ENCODE assay signal across 10 cellular contexts in the genomic region with DNA sequence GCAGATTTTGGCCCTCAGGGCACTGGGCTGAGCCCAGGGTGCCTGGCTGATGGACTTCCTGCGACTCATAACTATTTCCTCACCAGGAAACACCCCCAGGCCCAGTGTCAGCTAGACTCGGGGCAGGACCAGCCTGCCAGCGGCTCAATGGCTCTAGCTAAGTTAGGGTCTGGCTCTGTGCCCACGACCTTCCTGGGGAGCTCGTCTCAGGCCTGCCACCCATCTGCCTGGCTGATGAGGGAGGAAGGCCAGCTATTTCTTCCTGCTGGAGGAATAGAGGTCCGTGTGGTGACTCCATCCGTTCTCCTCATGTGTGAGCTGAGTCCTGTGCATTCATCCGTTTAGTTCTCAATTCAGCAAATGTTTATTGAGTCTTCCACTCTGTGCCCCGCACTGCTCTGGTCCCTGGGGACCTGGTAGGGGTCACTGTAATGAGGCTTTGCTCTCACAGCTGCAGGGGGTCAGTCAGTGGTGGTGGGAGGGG. TPM values are rescaled to one million over a fixed set of nuclear protein-coding genes. Genes with fewer than 3 reads are reported as not detected.
A peak's percentile ranks its signal among the peaks of the same experiment; 100 is the strongest.
DNase-seq lines count a peak whose midpoint lies in the region; ATAC-seq and TF ChIP-seq lines count a peak whose summit lies in the region.
"Had no signal": no experiment of that assay in that cellular context is flagged by ENCODE, and none has a peak within 500 bp of the region (broad histone marks: within the 10 kb centered on the region; RNA-seq: fewer than 3 reads in every experiment).

No MANE protein-coding gene starts in this region.

- peak; percentile 34 for ATAC-seq in GM23338

- no peak overlapping the region for H3K27ac ChIP-seq in GM23338 (ENCODE audit: low read depth)

- peak in 1 of 2 experiments; percentile 11; a peak in 1 of 4 replicates for TF ChIP-seq CTCF in GM23338 (conservative IDR thresholded peaks at IDR 0.05; ENCODE audit: low read depth in 2 of 2)

- H3K4me3 ChIP-seq in GM23338: no peak overlapping the region

- no peaks in the 10 kb centered on the region for H3K9me3 Mint-ChIP-seq in GM23338
- H3K9me3 Mint-ChIP-seq: natural killer cell treated with Interleukin-12 subunit alpha and Interleukin-12 subunit beta and Interleukin-15 and Interleukin-18, amount 100 ng/mL, for 72 hours had no signal

- DNase-seq in GM23338 (ENCODE audit: low spot score) (no peak), RPMI8226 (peak; percentile 64), fibroblast of the conjunctiva (ENCODE audit: low read depth) (peak; percentile 20), renal cortical epithelial cell (ENCODE audit: low read depth) (peak; percentile 71), NCI-H2107 (lab: John Stamatoyannopoulos, UW) (no peak), NOMO-1 treated with DMSO at 0.1 percent for 48 hours (lab: John Stamatoyannopoulos, UW; ENCODE audit: unreplicated experiment) (no peak)
- no peak for DNase-seq in stimulated activated CD4-positive, alpha-beta T cell treated with anti-CD3 and anti-CD28 coated beads, Interleukin-1b, Interleukin-23, amount 100 ng/mL, for 48 hours
- DNase-seq in activated CD4-positive, alpha-beta T cell treated with anti-CD3 and anti-CD28 coated beads for 4 hours: no peak
- DNase-seq: GOT3 had no signal

- no peaks in the 10 kb centered on the region for H3K27me3 ChIP-seq in GM23338 (ENCODE audit: insufficient read depth)

- peaks cover 38% of the 10 kb centered on the region for H3K4me1 Mint-ChIP-seq in GM23338

- no peak overlapping the region; the same call in 2 of the 3 replicates for H3K4me3 Mint-ChIP-seq in GM23338
- H3K4me3 Mint-ChIP-seq: natural killer cell treated with Interleukin-12 subunit alpha and Interleukin-12 subunit beta and Interleukin-15 and Interleukin-18, amount 100 ng/mL, for 72 hours had no signal

- H3K79me2 ChIP-seq in GM23338 (replicated peaks; ENCODE audit: insufficient read depth): peaks cover 66% of the 10 kb centered on the region

- peak overlapping the region; percentile 10; the same call in 1 of the 2 replicates for H3K27ac Mint-ChIP-seq in GM23338
- H3K27ac Mint-ChIP-seq: natural killer cell treated with Interleukin-12 subunit alpha and Interleukin-12 subunit beta and Interleukin-15 and Interleukin-18, amount 100 ng/mL, for 72 hours had no signal

- H2AFZ ChIP-seq in GM23338: no peak overlapping the region

- H3K4me1 ChIP-seq in GM23338 (ENCODE audit: insufficient read depth): peaks cover 25% of the 10 kb centered on the region; the same call in 1 of the 2 replicates

- H3K36me3 ChIP-seq in GM23338 (ENCODE audit: insufficient read depth): no peaks in the 10 kb centered on the region

- H3K36me3 Mint-ChIP-seq in GM23338 (ENCODE audit: low read depth): peaks cover 7% of the 10 kb centered on the region; the same call in 2 of the 3 replicates
- H3K36me3 Mint-ChIP-seq: natural killer cell treated with Interleukin-12 subunit alpha and Interleukin-12 subunit beta and Interleukin-15 and Interleukin-18, amount 100 ng/mL, for 72 hours had no signal

- H3F3A ChIP-seq in GM23338 (replicated peaks; ENCODE audit: low read depth): peaks cover 10% of the 10 kb centered on the region

- H4K20me1 ChIP-seq in GM23338 (replicated peaks; ENCODE audit: insufficient read depth): 0 out of 2 replicates have a peak, but pooled peaks cover 5% of the 10 kb centered on the region

- no peaks in the 10 kb centered on the region for H3K9me2 ChIP-seq in GM23338 (ENCODE audit: insufficient read depth)

- H3K27me3 Mint-ChIP-seq in GM23338 (ENCODE audit: insufficient read depth, low read depth, poor library complexity): peaks cover 4% of the 10 kb centered on the region

- H3K4me2 ChIP-seq in GM23338: peak overlapping the region; percentile 51; the same call in 1 of the 2 replicates

TF ChIP-seq in GM23338, 12 proteins besides CTCF, POLR2A, EP300 and RAD21 (continues in another document):
- no peak for TF ChIP-seq NANOG (IDR thresholded peaks at IDR 0.05; ENCODE audit: borderline replicate concordance)
- TF ChIP-seq, protein P1, sequence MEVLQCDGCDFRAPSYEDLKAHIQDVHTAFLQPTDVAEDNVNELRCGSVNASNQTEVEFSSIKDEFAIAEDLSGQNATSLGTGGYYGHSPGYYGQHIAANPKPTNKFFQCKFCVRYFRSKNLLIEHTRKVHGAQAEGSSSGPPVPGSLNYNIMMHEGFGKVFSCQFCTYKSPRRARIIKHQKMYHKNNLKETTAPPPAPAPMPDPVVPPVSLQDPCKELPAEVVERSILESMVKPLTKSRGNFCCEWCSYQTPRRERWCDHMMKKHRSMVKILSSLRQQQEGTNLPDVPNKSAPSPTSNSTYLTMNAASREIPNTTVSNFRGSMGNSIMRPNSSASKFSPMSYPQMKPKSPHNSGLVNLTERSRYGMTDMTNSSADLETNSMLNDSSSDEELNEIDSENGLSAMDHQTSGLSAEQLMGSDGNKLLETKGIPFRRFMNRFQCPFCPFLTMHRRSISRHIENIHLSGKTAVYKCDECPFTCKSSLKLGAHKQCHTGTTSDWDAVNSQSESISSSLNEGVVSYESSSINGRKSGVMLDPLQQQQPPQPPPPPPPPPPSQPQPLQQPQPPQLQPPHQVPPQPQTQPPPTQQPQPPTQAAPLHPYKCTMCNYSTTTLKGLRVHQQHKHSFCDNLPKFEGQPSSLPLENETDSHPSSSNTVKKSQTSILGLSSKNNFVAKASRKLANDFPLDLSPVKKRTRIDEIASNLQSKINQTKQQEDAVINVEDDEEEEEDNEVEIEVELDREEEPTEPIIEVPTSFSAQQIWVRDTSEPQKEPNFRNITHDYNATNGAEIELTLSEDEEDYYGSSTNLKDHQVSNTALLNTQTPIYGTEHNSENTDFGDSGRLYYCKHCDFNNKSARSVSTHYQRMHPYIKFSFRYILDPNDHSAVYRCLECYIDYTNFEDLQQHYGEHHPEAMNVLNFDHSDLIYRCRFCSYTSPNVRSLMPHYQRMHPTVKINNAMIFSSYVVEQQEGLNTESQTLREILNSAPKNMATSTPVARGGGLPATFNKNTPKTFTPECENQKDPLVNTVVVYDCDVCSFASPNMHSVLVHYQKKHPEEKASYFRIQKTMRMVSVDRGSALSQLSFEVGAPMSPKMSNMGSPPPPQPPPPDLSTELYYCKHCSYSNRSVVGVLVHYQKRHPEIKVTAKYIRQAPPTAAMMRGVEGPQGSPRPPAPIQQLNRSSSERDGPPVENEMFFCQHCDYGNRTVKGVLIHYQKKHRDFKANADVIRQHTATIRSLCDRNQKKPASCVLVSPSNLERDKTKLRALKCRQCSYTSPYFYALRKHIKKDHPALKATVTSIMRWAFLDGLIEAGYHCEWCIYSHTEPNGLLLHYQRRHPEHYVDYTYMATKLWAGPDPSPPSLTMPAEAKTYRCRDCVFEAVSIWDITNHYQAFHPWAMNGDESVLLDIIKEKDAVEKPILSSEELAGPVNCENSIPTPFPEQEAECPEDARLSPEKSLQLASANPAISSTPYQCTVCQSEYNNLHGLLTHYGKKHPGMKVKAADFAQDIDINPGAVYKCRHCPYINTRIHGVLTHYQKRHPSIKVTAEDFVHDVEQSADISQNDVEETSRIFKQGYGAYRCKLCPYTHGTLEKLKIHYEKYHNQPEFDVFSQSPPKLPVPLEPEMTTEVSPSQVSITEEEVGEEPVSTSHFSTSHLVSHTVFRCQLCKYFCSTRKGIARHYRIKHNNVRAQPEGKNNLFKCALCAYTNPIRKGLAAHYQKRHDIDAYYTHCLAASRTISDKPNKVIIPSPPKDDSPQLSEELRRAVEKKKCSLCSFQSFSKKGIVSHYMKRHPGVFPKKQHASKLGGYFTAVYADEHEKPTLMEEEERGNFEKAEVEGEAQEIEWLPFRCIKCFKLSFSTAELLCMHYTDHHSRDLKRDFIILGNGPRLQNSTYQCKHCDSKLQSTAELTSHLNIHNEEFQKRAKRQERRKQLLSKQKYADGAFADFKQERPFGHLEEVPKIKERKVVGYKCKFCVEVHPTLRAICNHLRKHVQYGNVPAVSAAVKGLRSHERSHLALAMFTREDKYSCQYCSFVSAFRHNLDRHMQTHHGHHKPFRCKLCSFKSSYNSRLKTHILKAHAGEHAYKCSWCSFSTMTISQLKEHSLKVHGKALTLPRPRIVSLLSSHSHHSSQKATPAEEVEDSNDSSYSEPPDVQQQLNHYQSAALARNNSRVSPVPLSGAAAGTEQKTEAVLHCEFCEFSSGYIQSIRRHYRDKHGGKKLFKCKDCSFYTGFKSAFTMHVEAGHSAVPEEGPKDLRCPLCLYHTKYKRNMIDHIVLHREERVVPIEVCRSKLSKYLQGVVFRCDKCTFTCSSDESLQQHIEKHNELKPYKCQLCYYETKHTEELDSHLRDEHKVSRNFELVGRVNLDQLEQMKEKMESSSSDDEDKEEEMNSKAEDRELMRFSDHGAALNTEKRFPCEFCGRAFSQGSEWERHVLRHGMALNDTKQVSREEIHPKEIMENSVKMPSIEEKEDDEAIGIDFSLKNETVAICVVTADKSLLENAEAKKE (CRISPR knock-in tag; IDR thresholded peaks at IDR 0.05): no peak
- no peak for TF ChIP-seq POLR2AphosphoS5 (IDR thresholded peaks at IDR 0.05; ENCODE audit: low read depth)
- TF ChIP-seq CREB1 (CRISPR knock-in tag; IDR thresholded peaks at IDR 0.05; ENCODE audit: low read depth): no peak
- TF ChIP-seq EZH2 (IDR thresholded peaks at IDR 0.05; ENCODE audit: low read depth, unreplicated experiment): no peak
- no peak for TF ChIP-seq STAT1 (IDR thresholded peaks at IDR 0.05; ENCODE audit: unreplicated experiment)
- TF ChIP-seq, protein P2, sequence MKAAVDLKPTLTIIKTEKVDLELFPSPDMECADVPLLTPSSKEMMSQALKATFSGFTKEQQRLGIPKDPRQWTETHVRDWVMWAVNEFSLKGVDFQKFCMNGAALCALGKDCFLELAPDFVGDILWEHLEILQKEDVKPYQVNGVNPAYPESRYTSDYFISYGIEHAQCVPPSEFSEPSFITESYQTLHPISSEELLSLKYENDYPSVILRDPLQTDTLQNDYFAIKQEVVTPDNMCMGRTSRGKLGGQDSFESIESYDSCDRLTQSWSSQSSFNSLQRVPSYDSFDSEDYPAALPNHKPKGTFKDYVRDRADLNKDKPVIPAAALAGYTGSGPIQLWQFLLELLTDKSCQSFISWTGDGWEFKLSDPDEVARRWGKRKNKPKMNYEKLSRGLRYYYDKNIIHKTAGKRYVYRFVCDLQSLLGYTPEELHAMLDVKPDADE (IDR thresholded peaks at IDR 0.05): no peak
- no peak for TF ChIP-seq EZH2phosphoT487 (IDR thresholded peaks at IDR 0.05; ENCODE audit: unreplicated experiment)

RNA-seq across cellular contexts. Expression of a gene that starts 44.5 kb away (rescaled TPM):
- total RNA-seq in GM23338 (2014; rRNA removed; shearing (Covaris generic)): 35.2 and 41.0 TPM in 2 replicates
- polyA plus RNA-seq in GM23338 (2016; fragmentation: Nextera tagmentation; extraction: Ambion mirVana): 5.1 and 5.6 TPM in 2 replicates
- 161 and 297 TPM in 2 replicates for total RNA-seq in renal cortical epithelial cell
- total RNA-seq: natural killer cell treated with Interleukin-12 subunit alpha and Interleukin-12 subunit beta and Interleukin-15 and Interleukin-18, amount 100 ng/mL, for 72 hours had no signal

Comparison
In these comparisons a context has a peak if more than half of its experiments do, and no peak if none do; other contexts are left out.
1. DNase-seq: peak in RPMI8226 (single experiment), fibroblast of the conjunctiva (single experiment) and renal cortical epithelial cell (single experiment); none in GM23338 (single experiment), stimulated activated CD4-positive, alpha-beta T cell treated with anti-CD3 and anti-CD28 coated beads, Interleukin-1b, Interleukin-23, amount 100 ng/mL, for 48 hours (single experiment), NCI-H2107 (single experiment), NOMO-1 treated with DMSO at 0.1 percent for 48 hours (single experiment) and activated CD4-positive, alpha-beta T cell treated with anti-CD3 and anti-CD28 coated beads for 4 hours (0 of 2).